ENCODE assay signal across 1 cellular context in the genomic region with DNA sequence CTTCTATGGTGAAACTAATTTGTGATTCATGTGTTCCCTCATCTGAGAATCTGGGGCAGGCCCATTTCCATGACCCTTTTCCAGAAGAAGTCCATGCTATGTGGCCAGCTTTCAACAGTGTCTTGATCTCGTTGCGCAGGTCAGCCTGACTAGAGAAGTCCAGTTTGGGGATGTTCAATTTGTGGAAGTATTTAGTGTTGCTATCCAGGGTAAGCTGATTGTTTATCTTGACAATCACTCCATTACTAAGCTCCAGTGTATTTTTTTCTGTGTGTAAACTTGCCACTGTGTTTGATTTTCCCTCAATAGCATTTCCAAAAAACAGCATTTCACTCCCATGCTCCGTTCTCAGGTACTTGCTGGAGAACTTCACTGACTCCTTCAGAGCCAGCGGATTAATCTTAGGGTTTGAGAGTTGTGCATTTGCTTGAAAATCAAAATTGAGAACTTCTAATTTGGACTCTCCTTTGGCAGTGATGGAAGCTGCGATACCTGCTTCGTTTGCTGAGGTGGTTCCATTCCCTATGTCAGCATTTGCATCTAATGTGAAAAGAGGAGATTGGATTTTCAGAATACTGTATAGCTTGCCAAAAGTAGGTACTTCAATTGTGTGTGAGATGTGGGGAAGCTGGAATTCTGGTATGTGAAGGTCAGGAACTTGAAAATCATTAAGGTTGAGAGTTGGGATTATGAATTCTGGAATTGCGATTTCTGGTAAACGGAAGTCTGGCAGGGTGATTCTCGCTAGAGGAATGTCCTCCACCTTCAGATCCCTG.
A peak's percentile ranks its signal among the peaks of the same experiment; 100 is the strongest.
TF ChIP-seq lines count a peak whose summit lies in the region.

No MANE protein-coding gene starts in this region.

TF ChIP-seq in HepG2, 621 proteins besides CTCF, POLR2A, EP300 and RAD21 (continued from another document and continues in another):
- TF ChIP-seq ZNF318 (CRISPR knock-in tag; IDR thresholded peaks at IDR 0.05) (peak; percentile 72; the same call in 1 of the 2 replicates), ZNF329 (CRISPR knock-in tag; IDR thresholded peaks at IDR 0.05; ENCODE audit: low read depth) (peak; percentile 52; the same call in 1 of the 2 replicates), REL (CRISPR knock-in tag; conservative IDR thresholded peaks at IDR 0.05) (no peak), TRIM24 (CRISPR knock-in tag; IDR thresholded peaks at IDR 0.05) (no peak), USF2 (IDR thresholded peaks at IDR 0.05; ENCODE audit: low read depth, low read length) (no peak), USF2 (CRISPR knock-in tag; IDR thresholded peaks at IDR 0.05; ENCODE audit: borderline replicate concordance) (no peak), ZNF496 (CRISPR knock-in tag; IDR thresholded peaks at IDR 0.05; ENCODE audit: insufficient replicate concordance) (no peak), ZNF24 (IDR thresholded peaks at IDR 0.05) (peak; percentile 10; the same call in 1 of the 2 replicates), ZNF276 (CRISPR knock-in tag; IDR thresholded peaks at IDR 0.05; ENCODE audit: low read depth) (peak; percentile 62; the same call in 1 of the 2 replicates), ZNF816 (CRISPR knock-in tag; IDR thresholded peaks at IDR 0.05; ENCODE audit: borderline replicate concordance) (0 out of 2 replicates have a peak, but pooled peaks have one; percentile 1), HNRNPLL (IDR thresholded peaks at IDR 0.05; ENCODE audit: low read depth, low read length, poor library complexity, severe bottlenecking) (no peak), ZNF562 (CRISPR knock-in tag; IDR thresholded peaks at IDR 0.05; ENCODE audit: borderline replicate concordance) (no peak), POLR2AphosphoS2 (IDR thresholded peaks at IDR 0.05; ENCODE audit: low read depth, low read length) (peak; percentile 92), HHEX (CRISPR knock-in tag; IDR thresholded peaks at IDR 0.05) (no peak), TP53 (CRISPR knock-in tag; conservative IDR thresholded peaks at IDR 0.05) (no peak), BRCA1 (CRISPR knock-in tag; IDR thresholded peaks at IDR 0.05) (no peak; the same call in 1 of the 2 replicates), NFYC (CRISPR knock-in tag; IDR thresholded peaks at IDR 0.05) (no peak), ZNF713 (CRISPR knock-in tag; IDR thresholded peaks at IDR 0.05) (no peak), ARNT (IDR thresholded peaks at IDR 0.05) (no peak), FOXP1 (IDR thresholded peaks at IDR 0.05) (no peak), FOXP1 (CRISPR knock-in tag; IDR thresholded peaks at IDR 0.05) (no peak), ZNF432 (CRISPR knock-in tag; IDR thresholded peaks at IDR 0.05; ENCODE audit: borderline replicate concordance) (no peak), ZSCAN9 (CRISPR knock-in tag; IDR thresholded peaks at IDR 0.05; ENCODE audit: borderline replicate concordance) (peak; percentile 29; the same call in 1 of the 2 replicates), JARID2 (CRISPR knock-in tag; IDR thresholded peaks at IDR 0.05; ENCODE audit: insufficient replicate concordance) (no peak), WIZ (CRISPR knock-in tag; IDR thresholded peaks at IDR 0.05) (no peak), NFKBIZ (CRISPR knock-in tag; IDR thresholded peaks at IDR 0.05) (0 out of 2 replicates have a peak, but pooled peaks have one; percentile 15), ZNF572 (CRISPR knock-in tag; IDR thresholded peaks at IDR 0.05) (no peak), ZBTB21 (CRISPR knock-in tag; IDR thresholded peaks at IDR 0.05) (no peak), GABPB1 (CRISPR knock-in tag; IDR thresholded peaks at IDR 0.05) (no peak), ZNF543 (CRISPR knock-in tag; IDR thresholded peaks at IDR 0.05) (0 out of 2 replicates have a peak, but pooled peaks have one; percentile 49), ATAD3A (CRISPR knock-in tag; IDR thresholded peaks at IDR 0.05) (no peak), NFATC3 (CRISPR knock-in tag; IDR thresholded peaks at IDR 0.05) (no peak), MIXL1 (CRISPR knock-in tag; IDR thresholded peaks at IDR 0.05) (peak; percentile 45; the same call in 1 of the 2 replicates), ZFP36L2 (CRISPR knock-in tag; IDR thresholded peaks at IDR 0.05) (no peak), ZNF264 (CRISPR knock-in tag; IDR thresholded peaks at IDR 0.05) (no peak), ZNF343 (CRISPR knock-in tag; IDR thresholded peaks at IDR 0.05) (peak; percentile 55; the same call in 1 of the 2 replicates), ZNF232 (CRISPR knock-in tag; IDR thresholded peaks at IDR 0.05; ENCODE audit: borderline replicate concordance) (no peak; the same call in 1 of the 2 replicates), ETV5 (CRISPR knock-in tag; IDR thresholded peaks at IDR 0.05; ENCODE audit: borderline replicate concordance) (no peak), ZFX (CRISPR knock-in tag; IDR thresholded peaks at IDR 0.05; ENCODE audit: low read depth) (peak; percentile 3; the same call in 1 of the 2 replicates), ZNF577 (CRISPR knock-in tag; IDR thresholded peaks at IDR 0.05; ENCODE audit: borderline replicate concordance, low read depth) (0 out of 2 replicates have a peak, but pooled peaks have one; percentile 36), BORCS8-MEF2B (CRISPR knock-in tag; IDR thresholded peaks at IDR 0.05) (0 out of 2 replicates have a peak, but pooled peaks have one; percentile 39), PRMT3 (CRISPR knock-in tag; IDR thresholded peaks at IDR 0.05; ENCODE audit: borderline replicate concordance, low read depth) (no peak), CHD2 (IDR thresholded peaks at IDR 0.05; ENCODE audit: low read depth, low read length) (peak; percentile 46; the same call in 1 of the 2 replicates), NR1H2 (CRISPR knock-in tag; IDR thresholded peaks at IDR 0.05; ENCODE audit: borderline replicate concordance, low read depth) (no peak), ZNF230 (CRISPR knock-in tag; IDR thresholded peaks at IDR 0.05) (0 out of 2 replicates have a peak, but pooled peaks have one; percentile 74), GZF1 (CRISPR knock-in tag; IDR thresholded peaks at IDR 0.05) (0 out of 2 replicates have a peak, but pooled peaks have one; percentile 66), CBX1 (IDR thresholded peaks at IDR 0.05; ENCODE audit: low read depth) (peak; percentile 27)
- TF ChIP-seq, protein P1, sequence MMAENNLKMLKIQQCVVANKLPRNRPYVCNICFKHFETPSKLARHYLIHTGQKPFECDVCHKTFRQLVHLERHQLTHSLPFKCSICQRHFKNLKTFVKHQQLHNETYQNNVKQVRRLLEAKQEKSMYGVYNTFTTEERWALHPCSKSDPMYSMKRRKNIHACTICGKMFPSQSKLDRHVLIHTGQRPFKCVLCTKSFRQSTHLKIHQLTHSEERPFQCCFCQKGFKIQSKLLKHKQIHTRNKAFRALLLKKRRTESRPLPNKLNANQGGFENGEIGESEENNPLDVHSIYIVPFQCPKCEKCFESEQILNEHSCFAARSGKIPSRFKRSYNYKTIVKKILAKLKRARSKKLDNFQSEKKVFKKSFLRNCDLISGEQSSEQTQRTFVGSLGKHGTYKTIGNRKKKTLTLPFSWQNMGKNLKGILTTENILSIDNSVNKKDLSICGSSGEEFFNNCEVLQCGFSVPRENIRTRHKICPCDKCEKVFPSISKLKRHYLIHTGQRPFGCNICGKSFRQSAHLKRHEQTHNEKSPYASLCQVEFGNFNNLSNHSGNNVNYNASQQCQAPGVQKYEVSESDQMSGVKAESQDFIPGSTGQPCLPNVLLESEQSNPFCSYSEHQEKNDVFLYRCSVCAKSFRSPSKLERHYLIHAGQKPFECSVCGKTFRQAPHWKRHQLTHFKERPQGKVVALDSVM (CRISPR knock-in tag; IDR thresholded peaks at IDR 0.05) = no peak
- TF ChIP-seq, protein P2, sequence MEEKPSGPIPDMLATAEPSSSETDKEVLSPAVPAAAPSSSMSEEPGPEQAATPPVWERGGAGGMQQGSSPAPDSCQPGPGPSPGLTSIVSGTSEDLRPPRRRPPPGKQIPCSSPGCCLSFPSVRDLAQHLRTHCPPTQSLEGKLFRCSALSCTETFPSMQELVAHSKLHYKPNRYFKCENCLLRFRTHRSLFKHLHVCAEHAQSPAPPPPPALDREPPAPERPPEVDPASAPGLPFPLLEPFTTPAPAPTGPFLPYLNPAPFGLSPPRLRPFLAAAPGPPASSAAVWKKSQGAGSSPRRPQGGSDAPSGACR (CRISPR knock-in tag; IDR thresholded peaks at IDR 0.05) = no peak
